In the genomic region with DNA sequence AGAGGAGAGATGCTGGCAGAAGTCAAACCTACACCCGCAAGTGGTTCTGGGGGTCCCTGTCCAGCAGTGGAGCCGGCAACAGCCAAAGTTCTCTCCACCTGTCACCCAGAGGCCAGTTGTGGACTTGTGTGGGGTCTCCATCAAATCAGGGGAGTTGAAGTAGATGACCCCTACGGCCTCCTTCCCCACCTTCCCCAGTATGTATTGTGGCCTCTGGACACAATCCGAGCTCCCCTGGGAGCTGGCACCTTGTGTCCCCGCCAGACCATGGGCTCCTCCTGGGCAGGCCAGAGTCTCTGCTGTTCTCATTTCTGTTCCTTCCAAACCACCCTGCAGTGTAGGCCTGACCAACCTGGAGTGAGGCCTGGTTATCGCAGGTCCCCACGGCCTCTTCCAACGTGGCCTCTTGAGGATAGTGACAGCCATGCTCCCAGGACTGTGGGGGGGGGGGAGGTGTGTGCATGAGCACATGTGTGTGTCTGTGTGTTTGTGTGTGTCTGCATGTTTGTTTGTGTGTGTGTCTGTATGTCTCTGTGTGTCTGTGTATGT, we compare ENCODE assay signal across 17 cellular contexts.
DNase-seq lines count a peak whose midpoint lies in the region; ATAC-seq, FAIRE-seq and TF ChIP-seq lines count a peak whose summit lies in the region.
"Had no signal": no experiment of that assay in that cellular context is flagged by ENCODE, and none has a peak within 500 bp of the region (broad histone marks: within the 10 kb centered on the region; RNA-seq: fewer than 3 reads in every experiment).

No MANE protein-coding gene starts in this region.

- H3K27ac ChIP-seq in K562 (ENCODE audit: extremely low read depth, low read depth, low read length) (no peak overlapping the region), tibial artery (no peak overlapping the region), right cardiac atrium (ENCODE audit: low read length) (no peak overlapping the region)
- H3K27ac ChIP-seq: 22Rv1, BLaER1, GM23248 had no signal

- DNase-seq in activated CD4-positive, alpha-beta memory T cell treated with anti-CD3 and anti-CD28 coated beads, Interleukin-2, amount 10 ng/mL, durations not matched to agents 7 days and 5 days: peak; percentile 11
- DNase-seq in activated CD4-positive, alpha-beta memory T cell treated with anti-CD3 and anti-CD28 coated beads for 36 hours: no peak
- DNase-seq in K562 (ENCODE audit: extremely low read depth in 1 of 4, low spot score in 3 of 4): no peak
- peak; percentile 42 for DNase-seq in posterior vena cava (ENCODE audit: low spot score)
- DNase-seq in tibial artery: peak; percentile 11 to 50
- DNase-seq in Ammon's horn (ENCODE audit: low spot score): no peak
- no peak for DNase-seq in right cardiac atrium
- DNase-seq: Caco-2; CD8-positive, alpha-beta memory T cell; DND-41; GDM1; GM23248; H7 had no signal

- no peak for FAIRE-seq in K562 (lab: Jason Lieb, UNC)
- FAIRE-seq: GM12892 had no signal

- H3K4me1 Mint-ChIP-seq in activated CD4-positive, alpha-beta memory T cell treated with anti-CD3 and anti-CD28 coated beads, Interleukin-2, amount 10 ng/mL, durations not matched to agents 7 days and 5 days: no peaks in the 10 kb centered on the region
- no peaks in the 10 kb centered on the region for H3K4me1 Mint-ChIP-seq in activated CD4-positive, alpha-beta memory T cell treated with anti-CD3 and anti-CD28 coated beads for 36 hours (ENCODE audit: low read depth)
- H3K4me1 Mint-ChIP-seq: CD8-positive, alpha-beta memory T cell had no signal

- POLR2A ChIA-PET in activated CD4-positive, alpha-beta memory T cell treated with anti-CD3 and anti-CD28 coated beads, Interleukin-2, amount 10 ng/mL, durations not matched to agents 7 days and 5 days (lab: Charles Lee): no interaction called here
- POLR2A ChIA-PET in activated CD4-positive, alpha-beta memory T cell treated with anti-CD3 and anti-CD28 coated beads for 36 hours (lab: Charles Lee): no interaction called here
- POLR2A ChIA-PET in K562 (lab: Yijun Ruan, JAX): interaction anchor here (1.0 to 1.2 kb wide), 2 partner anchors 213 to 1224 kb away, joined by 3 read pairs; no protein-coding TSS in a partner anchor

- no peak overlapping the region for H2AFZ ChIP-seq in K562 (ENCODE audit: low read depth, low read length)
- H2AFZ ChIP-seq: GM23248 had no signal

- no peaks in the 10 kb centered on the region for H3K36me3 ChIP-seq in K562 (ENCODE audit: control insufficient read depth, insufficient read depth, low read length)
- no peaks in the 10 kb centered on the region for H3K36me3 ChIP-seq in tibial artery
- H3K36me3 ChIP-seq: BLaER1 had no signal

- H3K4me1 ChIP-seq in K562 (replicated peaks in 1 of 2; ENCODE audit: control insufficient read depth in 2 of 2, insufficient read depth in 2 of 2, low read length in 2 of 2) (no peaks in the 10 kb centered on the region), tibial artery (no peaks in the 10 kb centered on the region), right cardiac atrium (ENCODE audit: control insufficient read depth, insufficient read depth, low read length) (no peaks in the 10 kb centered on the region)
- H3K4me1 ChIP-seq: BLaER1, Caco-2 had no signal

- H4K20me1 ChIP-seq in K562 (replicated peaks; ENCODE audit: control insufficient read depth, insufficient read depth, low read length): no peaks in the 10 kb centered on the region
- H4K20me1 ChIP-seq: BLaER1 had no signal

- no peaks in the 10 kb centered on the region for H3K9me1 ChIP-seq in K562 (ENCODE audit: control insufficient read depth, insufficient read depth, low read length)

- H3K79me2 ChIP-seq in K562 (ENCODE audit: control insufficient read depth, insufficient read depth, low read length): no peaks in the 10 kb centered on the region

- WGBS in K562 (ENCODE audit: insufficient coverage, low coverage, missing lambda C conversion rate): 2% methylated on average over 8 of the region's 8 CpGs
- WGBS in right cardiac atrium: 87% methylated on average over 8 of the region's 8 CpGs

- no peak overlapping the region for H3K4me3 Mint-ChIP-seq in activated CD4-positive, alpha-beta memory T cell treated with anti-CD3 and anti-CD28 coated beads, Interleukin-2, amount 10 ng/mL, durations not matched to agents 7 days and 5 days
- no peak overlapping the region for H3K4me3 Mint-ChIP-seq in activated CD4-positive, alpha-beta memory T cell treated with anti-CD3 and anti-CD28 coated beads for 36 hours
- H3K4me3 Mint-ChIP-seq: CD8-positive, alpha-beta memory T cell had no signal

- TF ChIP-seq CTCF in K562 (IDR thresholded peaks at IDR 0.05 in 2 of 3, conservative IDR thresholded peaks at IDR 0.05 in 1 of 3; ENCODE audit: insufficient read depth in 2 of 3, low read depth in 1 of 3, low read length in 3 of 3) (no peak), tibial artery (IDR thresholded peaks at IDR 0.05) (no peak)

- no peaks in the 10 kb centered on the region for H3K27me3 Mint-ChIP-seq in activated CD4-positive, alpha-beta memory T cell treated with anti-CD3 and anti-CD28 coated beads, Interleukin-2, amount 10 ng/mL, durations not matched to agents 7 days and 5 days
- peaks cover 1% of the 10 kb centered on the region for H3K27me3 Mint-ChIP-seq in activated CD4-positive, alpha-beta memory T cell treated with anti-CD3 and anti-CD28 coated beads for 36 hours

- no peak overlapping the region for H3K9ac ChIP-seq in K562 (ENCODE audit: insufficient read depth in 1 of 2, low read depth in 2 of 2, low read length in 2 of 2)
- H3K9ac ChIP-seq: BLaER1, GM23248 had no signal

- no peak for TF ChIP-seq RAD21 in K562 (CRISPR knock-in tag; conservative IDR thresholded peaks at IDR 0.05 in 1 of 2, IDR thresholded peaks at IDR 0.05 in 1 of 2)

- intact Hi-C loops in activated CD4-positive, alpha-beta memory T cell treated with anti-CD3 and anti-CD28 coated beads for 36 hours (cut with micrococcal nuclease): no loop called here
- intact Hi-C loops in K562 (cut with micrococcal nuclease) (no loop called here), posterior vena cava (cut with DNase I) (no loop called here), tibial artery (cut with DNase I; ENCODE audit: low total_unique reads) (no loop called here), right cardiac atrium (cut with DNase I) (no loop called here)

- H3K9me3 ChIP-seq in K562 (replicated peaks; ENCODE audit: control insufficient read depth, insufficient read depth, low read depth, low read length) (no peaks in the 10 kb centered on the region), tibial artery (peaks cover 4 to 22% (median 10%) of the 10 kb centered on the region in 3 donors), right cardiac atrium (ENCODE audit: control insufficient read depth, low read length) (peaks cover 3% of the 10 kb centered on the region)
- H3K9me3 ChIP-seq: Caco-2 had no signal

- no peak for TF ChIP-seq EP300 in K562 (IDR thresholded peaks at IDR 0.05; ENCODE audit: low read length)

- in situ Hi-C loops in K562 (cut with MboI): no loop called here

- CTCF ChIA-PET in activated CD4-positive, alpha-beta memory T cell treated with anti-CD3 and anti-CD28 coated beads, Interleukin-2, amount 10 ng/mL, durations not matched to agents 7 days and 5 days (lab: Charles Lee): no interaction called here
- CTCF ChIA-PET in activated CD4-positive, alpha-beta memory T cell treated with anti-CD3 and anti-CD28 coated beads for 36 hours (lab: Charles Lee): no interaction called here
- CTCF ChIA-PET in K562 (lab: Yijun Ruan, JAX; ENCODE audit: low intra/inter-chr PET ratio): no interaction called here

- H3K4me3 ChIP-seq in K562 (no peak overlapping the region), tibial artery (no peak overlapping the region), right cardiac atrium (ENCODE audit: low read length) (no peak overlapping the region)
- H3K4me3 ChIP-seq: BLaER1, GM23248 had no signal

- BruUV-seq in K562 (replicated peaks; lab: Mats Ljungman, UMichigan): no TSS peak

- H3K9me3 Mint-ChIP-seq in activated CD4-positive, alpha-beta memory T cell treated with anti-CD3 and anti-CD28 coated beads, Interleukin-2, amount 10 ng/mL, durations not matched to agents 7 days and 5 days: peaks cover 11% of the 10 kb centered on the region
- H3K9me3 Mint-ChIP-seq in activated CD4-positive, alpha-beta memory T cell treated with anti-CD3 and anti-CD28 coated beads for 36 hours: peaks cover 16% of the 10 kb centered on the region

- ATAC-seq in K562: peak; percentile 65; the same call in 2 of the 3 replicates
- no peak for ATAC-seq in right cardiac atrium
- ATAC-seq in GM18867 (IDR thresholded peaks at IDR 0.05; ENCODE audit: unreplicated experiment): no peak

- H3K4me2 ChIP-seq in K562 (ENCODE audit: insufficient read depth, low read length): no peak overlapping the region
- H3K4me2 ChIP-seq: BLaER1 had no signal

- TF ChIP-seq POLR2A in K562 (conservative IDR thresholded peaks at IDR 0.05): no peak

- no peak overlapping the region for H3K27ac Mint-ChIP-seq in activated CD4-positive, alpha-beta memory T cell treated with anti-CD3 and anti-CD28 coated beads, Interleukin-2, amount 10 ng/mL, durations not matched to agents 7 days and 5 days
- H3K27ac Mint-ChIP-seq in activated CD4-positive, alpha-beta memory T cell treated with anti-CD3 and anti-CD28 coated beads for 36 hours: no peak overlapping the region
- H3K27ac Mint-ChIP-seq: CD8-positive, alpha-beta memory T cell had no signal

- peaks cover 7 to 40% of the 10 kb centered on the region in 2 experiments; a peak in 4 of 5 replicates for H3K27me3 ChIP-seq in K562 (ENCODE audit: control insufficient read depth in 2 of 2, insufficient read depth in 2 of 2, low read length in 2 of 2)
- H3K27me3 ChIP-seq in tibial artery: peaks cover 0 to 9% of the 10 kb centered on the region in 2 donors
- no peaks in the 10 kb centered on the region for H3K27me3 ChIP-seq in right cardiac atrium (ENCODE audit: control insufficient read depth, insufficient read depth)
- H3K27me3 ChIP-seq: BLaER1 had no signal

- H3K36me3 Mint-ChIP-seq in activated CD4-positive, alpha-beta memory T cell treated with anti-CD3 and anti-CD28 coated beads, Interleukin-2, amount 10 ng/mL, durations not matched to agents 7 days and 5 days (ENCODE audit: low read depth): no peaks in the 10 kb centered on the region
- H3K36me3 Mint-ChIP-seq in activated CD4-positive, alpha-beta memory T cell treated with anti-CD3 and anti-CD28 coated beads for 36 hours: peaks cover 5% of the 10 kb centered on the region

TF ChIP-seq in K562, 482 proteins besides CTCF, POLR2A, EP300 and RAD21 (continues in another document):
- no peak for TF ChIP-seq RNF2 (IDR thresholded peaks at IDR 0.05)
- TF ChIP-seq, protein P1, sequence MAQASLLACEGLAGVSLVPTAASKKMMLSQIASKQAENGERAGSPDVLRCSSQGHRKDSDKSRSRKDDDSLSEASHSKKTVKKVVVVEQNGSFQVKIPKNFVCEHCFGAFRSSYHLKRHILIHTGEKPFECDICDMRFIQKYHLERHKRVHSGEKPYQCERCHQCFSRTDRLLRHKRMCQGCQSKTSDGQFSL (CRISPR knock-in tag; IDR thresholded peaks at IDR 0.05): no peak
- TF ChIP-seq, protein P1 (tag; IDR thresholded peaks at IDR 0.05): peak in 1 of 2 experiments; percentile 51; a peak in 1 of 4 replicates

Comparison
In these comparisons a context has a peak if more than half of its experiments do, and no peak if none do; other contexts are left out.
1. DNase-seq: peak in activated CD4-positive, alpha-beta memory T cell treated with anti-CD3 and anti-CD28 coated beads, Interleukin-2, amount 10 ng/mL, durations not matched to agents 7 days and 5 days (single experiment), posterior vena cava (single experiment) and tibial artery (2 of 2); none in activated CD4-positive, alpha-beta memory T cell treated with anti-CD3 and anti-CD28 coated beads for 36 hours (single experiment), K562 (0 of 4), Ammon's horn (single experiment) and right cardiac atrium (0 of 3).